In genomic region chr7:116172353-116172752, GRCh38 we compare ENCODE assay signal across 12 cellular contexts.
"Had no signal": no experiment of that assay in that cellular context is flagged by ENCODE, and none has a peak within 500 bp of the region (broad histone marks: within the 10 kb centered on the region; RNA-seq: fewer than 3 reads in every experiment).

No MANE protein-coding gene starts in this region.

- DNase-seq: activated CD4-positive, alpha-beta memory T cell treated with anti-CD3 and anti-CD28 coated beads for 36 hours; activated CD4-positive, alpha-beta T cell treated with anti-CD3 and anti-CD28 coated beads for 1 hour; activated effector memory CD4-positive, alpha-beta T cell treated with Interleukin-2 at 50 U/mL for 16 hours; activated naive CD4-positive, alpha-beta T cell treated with anti-CD3 and anti-CD28 coated beads, Interleukin-2, amount 50 U/mL, for 16 hours; activated T-cell treated with anti-CD3 and anti-CD28 coated beads, Interleukin-2, amount 50 U/mL, for 4 hours; esophagus squamous epithelium; left cardiac atrium; lower lobe of right lung; psoas muscle; right lobe of liver; T1000 had no signal

- H3K9me3 ChIP-seq: esophagus squamous epithelium, lower lobe of right lung, psoas muscle, right lobe of liver, suprapubic skin had no signal

- H3K4me3 ChIP-seq: esophagus squamous epithelium, lower lobe of right lung, psoas muscle, right lobe of liver, suprapubic skin had no signal

- H3K27ac ChIP-seq: esophagus squamous epithelium, lower lobe of right lung, psoas muscle, right lobe of liver, suprapubic skin had no signal

- H3K27me3 ChIP-seq: esophagus squamous epithelium, right lobe of liver had no signal

- H3K36me3 ChIP-seq: esophagus squamous epithelium, lower lobe of right lung, right lobe of liver, suprapubic skin had no signal

- H3K4me1 ChIP-seq: esophagus squamous epithelium, psoas muscle, suprapubic skin had no signal
